18 cellular contexts compared by ENCODE assay signal in genomic region chr4:28774344-28774743, GRCh38.
DNase-seq lines count a peak whose midpoint lies in the region; ATAC-seq, FAIRE-seq and TF ChIP-seq lines count a peak whose summit lies in the region.
"Had no signal": no experiment of that assay in that cellular context is flagged by ENCODE, and none has a peak within 500 bp of the region (broad histone marks: within the 10 kb centered on the region; RNA-seq: fewer than 3 reads in every experiment).

No MANE protein-coding gene starts in this region.

- H4K20me1 ChIP-seq in astrocyte (ENCODE audit: insufficient read depth, low read length): no peaks in the 10 kb centered on the region

- H3K79me2 ChIP-seq in astrocyte (ENCODE audit: insufficient read depth, low read length): no peaks in the 10 kb centered on the region

- H3K27me3 ChIP-seq in heart right ventricle (no peaks in the 10 kb centered on the region), astrocyte (ENCODE audit: insufficient read depth, low read length) (no peaks in the 10 kb centered on the region)

- no peak for DNase-seq in heart right ventricle
- DNase-seq in cardiac septum (ENCODE audit: low spot score): no peak
- peak; percentile 14 for DNase-seq in astrocyte (ENCODE audit: low read depth)
- DNase-seq in mesothelial cell of epicardium (ENCODE audit: low spot score in 2 of 2, unreplicated experiment in 2 of 2): no peak
- no peak for DNase-seq in activated naive CD8-positive, alpha-beta T cell treated with anti-CD3 and anti-CD28 coated beads, Interleukin-2, amount 50 U/mL, for 24 hours
- DNase-seq in LoVo (ENCODE audit: low spot score): no peak
- DNase-seq: CD8-positive, alpha-beta T cell; COR-L47; DMS153; DMS79 treated with DMSO at 0.1 percent for 48 hours; EL; GOT3; H9 had no signal

- 10 to 11% methylated on average over 2 of the region's 2 CpGs for WGBS in heart right ventricle, 2 donors

- H2AFZ ChIP-seq in astrocyte (ENCODE audit: low read depth, low read length): no peak overlapping the region

- H3K36me3 Mint-ChIP-seq in astrocyte (ENCODE audit: low read depth, unreplicated experiment) (no peaks in the 10 kb centered on the region), mesothelial cell of epicardium (no peaks in the 10 kb centered on the region)
- H3K36me3 Mint-ChIP-seq in activated naive CD8-positive, alpha-beta T cell treated with anti-CD3 and anti-CD28 coated beads, Interleukin-2, amount 50 U/mL, for 24 hours (ENCODE audit: low read depth): no peaks in the 10 kb centered on the region
- H3K36me3 Mint-ChIP-seq: CD14-positive monocyte; CD8-positive, alpha-beta T cell had no signal

- no peaks in the 10 kb centered on the region for H3K9me3 ChIP-seq in heart right ventricle
- H3K9me3 ChIP-seq in astrocyte (ENCODE audit: insufficient read depth, low read depth, low read length): no peaks in the 10 kb centered on the region
- H3K9me3 ChIP-seq: A549 had no signal

- H3K4me1 ChIP-seq in heart right ventricle (peaks cover 0 to 14% (median 0%) of the 10 kb centered on the region in 9 donors), astrocyte (ENCODE audit: insufficient read depth, low read length) (peaks cover 8% of the 10 kb centered on the region)
- H3K4me1 ChIP-seq: A549 had no signal

- H3K27me3 Mint-ChIP-seq in astrocyte (ENCODE audit: low read depth, unreplicated experiment) (no peaks in the 10 kb centered on the region), mesothelial cell of epicardium (ENCODE audit: low read depth) (no peaks in the 10 kb centered on the region)
- no peaks in the 10 kb centered on the region for H3K27me3 Mint-ChIP-seq in activated naive CD8-positive, alpha-beta T cell treated with anti-CD3 and anti-CD28 coated beads, Interleukin-2, amount 50 U/mL, for 24 hours

- H3K9ac ChIP-seq in astrocyte (ENCODE audit: low read length): no peak overlapping the region

- FAIRE-seq in astrocyte (lab: Jason Lieb, UNC): no peak
- FAIRE-seq: A549, D721Med, G401.6, GM12891 had no signal

- H3K4me1 Mint-ChIP-seq in astrocyte (ENCODE audit: low read depth, unreplicated experiment) (peaks cover 4% of the 10 kb centered on the region), mesothelial cell of epicardium (peaks cover 40% of the 10 kb centered on the region)
- H3K4me1 Mint-ChIP-seq in activated naive CD8-positive, alpha-beta T cell treated with anti-CD3 and anti-CD28 coated beads, Interleukin-2, amount 50 U/mL, for 24 hours: no peaks in the 10 kb centered on the region
- H3K4me1 Mint-ChIP-seq: CD14-positive monocyte, H9 had no signal

- H3K4me3 ChIP-seq in heart right ventricle: no peak overlapping the region
- H3K4me3 ChIP-seq in astrocyte (ENCODE audit: insufficient read depth, low read depth, low read length): no peak overlapping the region
- H3K4me3 ChIP-seq: A549 had no signal

- intact Hi-C loops in heart right ventricle (cut with DNase I) (no loop called here), cardiac septum (cut with DNase I) (no loop called here)

- peak in 6 of 8 donors; percentile 22 to 91 (median 60) for ATAC-seq in heart right ventricle
- no peak for ATAC-seq in activated naive CD8-positive, alpha-beta T cell treated with anti-CD3 and anti-CD28 coated beads, Interleukin-2, amount 50 U/mL, for 24 hours
- ATAC-seq: A549; CD8-positive, alpha-beta T cell had no signal

- no peak for TF ChIP-seq CTCF in heart right ventricle (IDR thresholded peaks at IDR 0.05)
- no peak for TF ChIP-seq CTCF in astrocyte (IDR thresholded peaks at IDR 0.05; ENCODE audit: insufficient read depth, low read depth, low read length)
- no peak for TF ChIP-seq CTCF in mesothelial cell of epicardium (IDR thresholded peaks at IDR 0.05; ENCODE audit: unreplicated experiment)

- no peak overlapping the region for H3K4me2 ChIP-seq in astrocyte (ENCODE audit: low read length)
- H3K4me2 ChIP-seq: A549 had no signal

- H3K36me3 ChIP-seq in heart right ventricle (no peaks in the 10 kb centered on the region), astrocyte (ENCODE audit: insufficient read depth, low read length) (no peaks in the 10 kb centered on the region)

- H3K27ac ChIP-seq in heart right ventricle (peak overlapping the region in 5 of 10 donors; percentile 8 to 58 (median 36)), astrocyte (ENCODE audit: low read depth, low read length) (no peak overlapping the region)
- H3K27ac ChIP-seq: A549 had no signal

- H3K27ac Mint-ChIP-seq in astrocyte (ENCODE audit: unreplicated experiment) (no peak overlapping the region), mesothelial cell of epicardium (peak overlapping the region; percentile 56)
- no peak overlapping the region for H3K27ac Mint-ChIP-seq in activated naive CD8-positive, alpha-beta T cell treated with anti-CD3 and anti-CD28 coated beads, Interleukin-2, amount 50 U/mL, for 24 hours
- H3K27ac Mint-ChIP-seq: CD14-positive monocyte; CD8-positive, alpha-beta T cell had no signal

- H3K4me3 Mint-ChIP-seq in astrocyte (ENCODE audit: unreplicated experiment): no peak overlapping the region
- H3K4me3 Mint-ChIP-seq in mesothelial cell of epicardium: no peak overlapping the region
- no peak overlapping the region for H3K4me3 Mint-ChIP-seq in activated naive CD8-positive, alpha-beta T cell treated with anti-CD3 and anti-CD28 coated beads, Interleukin-2, amount 50 U/mL, for 24 hours
- H3K4me3 Mint-ChIP-seq: CD14-positive monocyte; CD8-positive, alpha-beta T cell; H9 had no signal

- H3K9me3 Mint-ChIP-seq in astrocyte (ENCODE audit: unreplicated experiment): no peaks in the 10 kb centered on the region
- no peaks in the 10 kb centered on the region for H3K9me3 Mint-ChIP-seq in mesothelial cell of epicardium
- H3K9me3 Mint-ChIP-seq in activated naive CD8-positive, alpha-beta T cell treated with anti-CD3 and anti-CD28 coated beads, Interleukin-2, amount 50 U/mL, for 24 hours: peaks cover 4% of the 10 kb centered on the region
- H3K9me3 Mint-ChIP-seq: H9 had no signal
